In the genomic region with DNA sequence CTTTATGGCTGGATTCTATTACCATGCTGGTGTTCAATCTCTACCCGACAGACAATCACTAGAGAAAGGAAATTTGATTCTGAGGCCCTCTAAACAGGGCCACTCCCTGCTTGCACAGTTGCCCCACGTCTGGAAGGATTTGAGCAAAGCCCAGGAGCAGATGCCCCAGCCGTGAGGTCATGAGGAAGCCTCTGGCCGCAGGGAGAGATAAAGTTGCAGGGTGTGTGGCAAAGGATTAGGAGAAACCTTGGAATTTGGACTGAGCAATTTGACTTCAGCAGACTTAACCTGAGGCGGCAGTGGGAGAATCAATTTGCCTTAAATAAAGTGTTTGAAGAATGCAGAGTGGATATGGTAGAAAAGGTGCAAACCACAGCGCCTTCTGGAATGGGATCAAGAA, we compare ENCODE assay signal across 12 cellular contexts. TPM values are rescaled to one million over a fixed set of nuclear protein-coding genes. Genes with fewer than 3 reads are reported as not detected.
DNase-seq lines count a peak whose midpoint lies in the region; ATAC-seq and TF ChIP-seq lines count a peak whose summit lies in the region.
"Had no signal": no experiment of that assay in that cellular context is flagged by ENCODE, and none has a peak within 500 bp of the region (broad histone marks: within the 10 kb centered on the region; RNA-seq: fewer than 3 reads in every experiment).

No MANE protein-coding gene starts in this region.

- H3K9me3 ChIP-seq in PC-9 (ENCODE audit: insufficient read depth, low read depth) = no peaks in the 10 kb centered on the region
- H3K9me3 ChIP-seq: heart left ventricle had no signal

- no peak overlapping the region for H3K4me3 ChIP-seq in PC-9

- no TSS peak for BruUV-seq in PC-9 (replicated peaks; lab: Mats Ljungman, UMichigan)

- peak; percentile 71 for ATAC-seq in omental fat pad (ENCODE audit: low FRiP score)
- no peak for ATAC-seq in GM18502 (IDR thresholded peaks at IDR 0.05; ENCODE audit: poor library complexity, unreplicated experiment)
- ATAC-seq in HG03432 (IDR thresholded peaks at IDR 0.05; ENCODE audit: unreplicated experiment) = no peak

- peak overlapping the region; percentile 77 for H3K27ac ChIP-seq in PC-9

- DNase-seq in ELR (ENCODE audit: low read depth) (peak; percentile 92), PC-9 (peak; percentile 88 to 92), fibroblast of gingiva (ENCODE audit: low read depth) (peak; percentile 87), omental fat pad (ENCODE audit: low spot score) (no peak)
- DNase-seq in effector CD4-positive, alpha-beta T cell = no peak
- no peak for DNase-seq in stimulated activated CD8-positive, alpha-beta memory T cell treated with anti-CD3 and anti-CD28 coated beads, Interleukin-4, amount 100 ng/mL, for 48 hours
- DNase-seq: DND-41, Kasumi-1, SHP77 had no signal

- no peaks in the 10 kb centered on the region for H4K20me1 ChIP-seq in PC-9 (ENCODE audit: insufficient read depth)

- intact Hi-C loops in PC-9 (cut with micrococcal nuclease; ENCODE audit: unreplicated experiment) = loop anchor here (1.0 to 5.0 kb wide), 6 partner anchors 15 to 517 kb away; a partner anchor contains a TSS

- H3K79me2 ChIP-seq in PC-9 (ENCODE audit: low read depth) = no peaks in the 10 kb centered on the region

- no peaks in the 10 kb centered on the region for H3K9me2 ChIP-seq in PC-9 (ENCODE audit: insufficient read depth)

- no peaks in the 10 kb centered on the region for H3K27me3 ChIP-seq in PC-9 (ENCODE audit: insufficient read depth, low read depth)
- H3K27me3 ChIP-seq: heart left ventricle had no signal

- no peak overlapping the region for H2AFZ ChIP-seq in PC-9

- peak overlapping the region; percentile 57 for H3K4me2 ChIP-seq in PC-9

- peaks cover 9% of the 10 kb centered on the region; the same call in 1 of the 2 replicates for H3F3A ChIP-seq in PC-9 (ENCODE audit: insufficient read depth, low read depth)

- peaks cover 22% of the 10 kb centered on the region for H3K4me1 ChIP-seq in PC-9 (replicated peaks; ENCODE audit: insufficient read depth)

- CTCF ChIA-PET in PC-9 (lab: Charles Lee) = no interaction called here

- TF ChIP-seq CTCF in PC-9 (conservative IDR thresholded peaks at IDR 0.05) (no peak), omental fat pad (IDR thresholded peaks at IDR 0.05) (no peak)

- no peaks in the 10 kb centered on the region for H3K36me3 ChIP-seq in PC-9 (ENCODE audit: low read depth)
- H3K36me3 ChIP-seq: heart left ventricle had no signal

- POLR2A ChIA-PET in PC-9 (lab: Charles Lee; ENCODE audit: unreplicated experiment) = interaction anchor here (0.6 to 0.7 kb wide), 2 partner anchors 146 to 437 kb away, joined by 3 to 9 read pairs; no protein-coding TSS in a partner anchor

RNA-seq across cellular contexts. Expression of a gene that starts 40.2 kb away (rescaled TPM):
- total RNA-seq in PC-9 (2021) (27.7 and 41.9 TPM in 2 replicates), omental fat pad (100 to 1,000 TPM; 185 to 404 (median 276) TPM)

Comparison
In these comparisons a context has a peak if more than half of its experiments do, and no peak if none do; other contexts are left out.
1. DNase-seq: peak in ELR (single experiment), PC-9 (2 of 2) and fibroblast of gingiva (single experiment); none in omental fat pad (single experiment), effector CD4-positive, alpha-beta T cell (single experiment) and stimulated activated CD8-positive, alpha-beta memory T cell treated with anti-CD3 and anti-CD28 coated beads, Interleukin-4, amount 100 ng/mL, for 48 hours (single experiment).